16 cellular contexts compared by ENCODE assay signal in genomic region chr22:24148586-24148985, GRCh38. TPM values are rescaled to one million over a fixed set of nuclear protein-coding genes. Genes with fewer than 3 reads are reported as not detected.
DNase-seq lines count a peak whose midpoint lies in the region; ATAC-seq and TF ChIP-seq lines count a peak whose summit lies in the region.
"Had no signal": no experiment of that assay in that cellular context is flagged by ENCODE, and none has a peak within 500 bp of the region (broad histone marks: within the 10 kb centered on the region; RNA-seq: fewer than 3 reads in every experiment).

No MANE protein-coding gene starts in this region.

- no peak overlapping the region for H2AFZ ChIP-seq in IMR-90 (replicated peaks; ENCODE audit: low read length, poor library complexity)

- peak overlapping the region in 1 of 10 experiments; percentile 21; a peak in 1 of 20 replicates for H3K4me3 ChIP-seq in BLaER1 treated with 17β-estradiol and CSF1 and Interleukin-3, amounts not matched to agents 10 nM and 100 nM
- H3K4me3 ChIP-seq in IMR-90 (ENCODE audit: insufficient read depth, low read depth, low read length) (no peak overlapping the region), esophagus (ENCODE audit: low read depth in 1 of 2, low read length in 2 of 2) (no peak overlapping the region), rectal smooth muscle tissue (ENCODE audit: low read length) (no peak overlapping the region)
- H3K4me3 ChIP-seq: GM12878, MG63 had no signal

- peak overlapping the region; percentile 69; the same call in 2 of the 3 replicates for H2BK15ac ChIP-seq in IMR-90 (ENCODE audit: low read depth, low read length)

- peak overlapping the region; percentile 17 to 99 (median 74); a peak in 19 of 22 replicates for H3K27ac ChIP-seq in BLaER1 treated with 17β-estradiol and CSF1 and Interleukin-3, amounts not matched to agents 10 nM and 100 nM
- H3K27ac ChIP-seq in IMR-90 (ENCODE audit: insufficient read depth, low read length) (no peak overlapping the region), esophagus (ENCODE audit: low read depth in 2 of 2, low read length in 1 of 2) (peak overlapping the region; percentile 32 to 73), rectal smooth muscle tissue (ENCODE audit: low read depth, low read length) (peak overlapping the region; percentile 85)

- H4K91ac ChIP-seq in IMR-90 (ENCODE audit: insufficient read depth, low read depth, low read length) = peak overlapping the region; percentile 89

- H3K4ac ChIP-seq in IMR-90 (ENCODE audit: low read depth, low read length) = peak overlapping the region; percentile 91

- peak overlapping the region; percentile 92 for H2BK120ac ChIP-seq in IMR-90 (ENCODE audit: low read depth, low read length)

- intact Hi-C loops in IMR-90 (cut with micrococcal nuclease) = no loop called here

- peaks cover 74% of the 10 kb centered on the region for H3K9me1 ChIP-seq in IMR-90 (ENCODE audit: insufficient read depth, low read length)

- WGBS in IMR-90 (ENCODE audit: extremely low coverage in 2 of 2, insufficient read length in 1 of 2), 2 experiments = 83% methylated on average over 4 of the region's 4 CpGs; no CpG with 5 or more reads in 1 of the 2 experiments
- 73 to 83% methylated on average over 4 of the region's 4 CpGs for WGBS in esophagus, 2 donors

- dilution Hi-C loops in IMR-90 (cut with HindIII; ENCODE audit: low sequenced_read_pairs, unreplicated experiment) = no loop called here

- in situ Hi-C loops in IMR-90 (cut with MboI; ENCODE audit: low sequenced_read_pairs) = no loop called here

- H3K23ac ChIP-seq in IMR-90 (ENCODE audit: low read depth, low read length) = peak overlapping the region; percentile 2; the same call in 1 of the 2 replicates

- POLR2A ChIA-PET in IMR-90 (lab: Charles Lee; ENCODE audit: unreplicated experiment) = no interaction called here

- no peak overlapping the region for H2AK9ac ChIP-seq in IMR-90 (replicated peaks; ENCODE audit: low read depth, low read length, poor library complexity)

- peak overlapping the region; percentile 62; the same call in 1 of the 2 replicates for H3K14ac ChIP-seq in IMR-90 (replicated peaks; ENCODE audit: low read depth, low read length)

- ATAC-seq in IMR-90 (ENCODE audit: low read depth) (no peak), GM21367 (IDR thresholded peaks at IDR 0.05; ENCODE audit: unreplicated experiment) (no peak), HG03097 (IDR thresholded peaks at IDR 0.05; ENCODE audit: low FRiP score, unreplicated experiment) (no peak)
- ATAC-seq: GM12878 had no signal

- 0 out of 2 replicates have a peak overlapping the region, but pooled peaks have one; percentile 4 for H4K5ac ChIP-seq in IMR-90 (ENCODE audit: low read depth, low read length)

- peak overlapping the region in 1 of 2 experiments; percentile 58; a peak in 1 of 4 replicates for H4K8ac ChIP-seq in IMR-90 (ENCODE audit: low read depth in 2 of 2, low read length in 2 of 2)

- H3K27me3 ChIP-seq in BLaER1 treated with 17β-estradiol and CSF1 and Interleukin-3, amounts not matched to agents 10 nM and 100 nM = no peaks in the 10 kb centered on the region
- no peaks in the 10 kb centered on the region for H3K27me3 ChIP-seq in IMR-90 (ENCODE audit: control insufficient read depth, insufficient read depth, low read length)
- no peaks in the 10 kb centered on the region for H3K27me3 ChIP-seq in esophagus (ENCODE audit: control insufficient read depth in 1 of 2, insufficient read depth in 2 of 2, low read length in 2 of 2)
- no peaks in the 10 kb centered on the region for H3K27me3 ChIP-seq in rectal smooth muscle tissue (ENCODE audit: control insufficient read depth, insufficient read depth, low read length)
- H3K27me3 ChIP-seq: MG63 had no signal

- H3K56ac ChIP-seq in IMR-90 (ENCODE audit: extremely low read depth, insufficient read depth, low read length) = no peak overlapping the region

- peak overlapping the region in 10 of 11 experiments; percentile 68 to 100 (median 87); a peak in 20 of 22 replicates for H3K4me2 ChIP-seq in BLaER1 treated with 17β-estradiol and CSF1 and Interleukin-3, amounts not matched to agents 10 nM and 100 nM
- no peak overlapping the region for H3K4me2 ChIP-seq in IMR-90 (ENCODE audit: low read depth, low read length)

- BruUV-seq in IMR-90 (replicated peaks; lab: Mats Ljungman, UMichigan) = no TSS peak

- DNase-seq in IMR-90 (no peak), hepatic stellate cell (ENCODE audit: low spot score) (no peak), cerebellar cortex (ENCODE audit: low spot score) (no peak)
- DNase-seq: cortex of kidney; HFFc6; mesendoderm; MG63; NCI-H2081 treated with DMSO at 0.1 percent for 48 hours; NCI-H774; stimulated activated CD4-positive, alpha-beta T cell treated with anti-CD3 and anti-CD28 coated beads, Interleukin-15, amount 100 ng/mL, for 24 hours had no signal

- peak overlapping the region; percentile 16; the same call in 1 of the 2 replicates for H3K18ac ChIP-seq in IMR-90 (ENCODE audit: low read depth, low read length)

- H3K9ac ChIP-seq in BLaER1 treated with 17β-estradiol and CSF1 and Interleukin-3, amounts not matched to agents 10 nM and 100 nM = peak overlapping the region in 5 of 11 experiments; percentile 45 to 66 (median 56); a peak in 7 of 22 replicates
- H3K9ac ChIP-seq in IMR-90 (ENCODE audit: low read depth, low read length) (no peak overlapping the region), rectal smooth muscle tissue (ENCODE audit: low read length) (no peak overlapping the region)

- TF ChIP-seq POLR2A in IMR-90 (IDR thresholded peaks at IDR 0.05; ENCODE audit: low read depth, low read length) = no peak

- peaks cover 67 to 99% (median 98%) of the 10 kb centered on the region in 10 experiments for H3K4me1 ChIP-seq in BLaER1 treated with 17β-estradiol and CSF1 and Interleukin-3, amounts not matched to agents 10 nM and 100 nM
- peaks cover 55% of the 10 kb centered on the region for H3K4me1 ChIP-seq in IMR-90 (ENCODE audit: control insufficient read depth, insufficient read depth, low read length)
- H3K4me1 ChIP-seq in esophagus (ENCODE audit: control insufficient read depth in 2 of 2, insufficient read depth in 2 of 2, low read length in 1 of 2) = peaks cover 0 to 16% of the 10 kb centered on the region in 2 donors
- H3K4me1 ChIP-seq in rectal smooth muscle tissue (ENCODE audit: control insufficient read depth, insufficient read depth, low read length) = peaks cover 34% of the 10 kb centered on the region

- H3K36me3 ChIP-seq in BLaER1 treated with 17β-estradiol and CSF1 and Interleukin-3, amounts not matched to agents 10 nM and 100 nM = peaks cover 0 to 44% (median 18%) of the 10 kb centered on the region in 11 experiments; a peak in 14 of 22 replicates
- H3K36me3 ChIP-seq in IMR-90 (ENCODE audit: control insufficient read depth, insufficient read depth, low read length) (no peaks in the 10 kb centered on the region), esophagus (ENCODE audit: control insufficient read depth in 2 of 2, insufficient read depth in 2 of 2, low read length in 1 of 2) (peaks cover 0 to 11% of the 10 kb centered on the region in 2 donors), rectal smooth muscle tissue (ENCODE audit: control insufficient read depth, insufficient read depth, low read length) (no peaks in the 10 kb centered on the region)
- H3K36me3 ChIP-seq: MG63 had no signal

- peaks cover 25 to 76% of the 10 kb centered on the region in 2 experiments; a peak in 3 of 4 replicates for H3K79me1 ChIP-seq in IMR-90 (ENCODE audit: low read depth in 1 of 2, low read length in 2 of 2)

- no peak for TF ChIP-seq RAD21 in IMR-90 (IDR thresholded peaks at IDR 0.05; ENCODE audit: low read length)

- H2BK20ac ChIP-seq in IMR-90 (ENCODE audit: low read depth, low read length) = peak overlapping the region; percentile 81

- H2AK5ac ChIP-seq in IMR-90 (ENCODE audit: low read depth, low read length) = peak overlapping the region; percentile 96; the same call in 1 of the 2 replicates

- TF ChIP-seq CTCF in IMR-90 (conservative IDR thresholded peaks at IDR 0.05; ENCODE audit: low read depth, low read length) = no peak

- peaks cover 0 to 5% (median 0%) of the 10 kb centered on the region in 11 experiments; a peak in 1 of 22 replicates for H4K20me1 ChIP-seq in BLaER1 treated with 17β-estradiol and CSF1 and Interleukin-3, amounts not matched to agents 10 nM and 100 nM
- H4K20me1 ChIP-seq in IMR-90 (ENCODE audit: insufficient read depth, low read length) = peaks cover 19% of the 10 kb centered on the region

- CTCF ChIA-PET in IMR-90 (lab: Yijun Ruan, JAX) = no interaction called here

- H2BK5ac ChIP-seq in IMR-90 (ENCODE audit: low read depth, low read length, poor library complexity, severe bottlenecking) = no peak overlapping the region

- H3K9me3 ChIP-seq in BLaER1 treated with 17β-estradiol and CSF1 and Interleukin-3, amounts not matched to agents 10 nM and 100 nM (replicated peaks in 1 of 11) = no peaks in the 10 kb centered on the region
- H3K9me3 ChIP-seq in IMR-90 (ENCODE audit: control insufficient read depth, insufficient read depth, low read length) (no peaks in the 10 kb centered on the region), esophagus (ENCODE audit: control insufficient read depth in 2 of 2, insufficient read depth in 1 of 2, low read depth in 1 of 2, low read length in 1 of 2) (no peaks in the 10 kb centered on the region)
- H3K9me3 ChIP-seq: MG63 had no signal

TF ChIP-seq in IMR-90, 13 proteins besides CTCF, POLR2A, EP300 and RAD21 (continues in another document):
- no peak for TF ChIP-seq CHD1 (IDR thresholded peaks at IDR 0.05; ENCODE audit: low read depth, low read length)
- no peak for TF ChIP-seq USF2 (IDR thresholded peaks at IDR 0.05; ENCODE audit: low read depth, low read length)
- TF ChIP-seq RFX5 (IDR thresholded peaks at IDR 0.05; ENCODE audit: low read depth, low read length) = no peak
- TF ChIP-seq MAZ (IDR thresholded peaks at IDR 0.05; ENCODE audit: borderline replicate concordance, low read depth, low read length) = no peak
- TF ChIP-seq MAFK (IDR thresholded peaks at IDR 0.05; ENCODE audit: low read depth, low read length) = no peak
- TF ChIP-seq BHLHE40 (IDR thresholded peaks at IDR 0.05; ENCODE audit: low read depth, low read length) = no peak

RNA-seq across cellular contexts. Expression of gene SUSD2, which starts 32.7 kb away (rescaled TPM):
- total RNA-seq in IMR-90 (2012; rRNA removed) = 0.18 and 0.28 TPM in 2 replicates
- polyA plus RNA-seq in IMR-90 (2012; rRNA removed) = 1.6 and 2.4 TPM in 2 replicates
- 1.1 and 1.9 TPM in 2 replicates for polyA plus RNA-seq in IMR-90 (2012; cell fraction: cytosol; rRNA removed)
- 1.9 and 4.1 TPM in 2 replicates for polyA plus RNA-seq in IMR-90 (2012; cell fraction: nucleus; rRNA removed; ENCODE audit: low replicate concordance)
- polyA plus RNA-seq in esophagus = 1 to 10 TPM in 1 of 2 donors, under 1 TPM in 1; 0.73 to 1.4 TPM
